In genomic region chr19:52370341-52370710, GRCh38 we compare ENCODE assay signal across 9 cellular contexts. TPM values are rescaled to one million over a fixed set of nuclear protein-coding genes. Genes with fewer than 3 reads are reported as not detected.
A peak's percentile ranks its signal among the peaks of the same experiment; 100 is the strongest.
DNase-seq lines count a peak whose midpoint lies in the region; ATAC-seq and TF ChIP-seq lines count a peak whose summit lies in the region.
"Had no signal": no experiment of that assay in that cellular context is flagged by ENCODE, and none has a peak within 500 bp of the region (broad histone marks: within the 10 kb centered on the region; RNA-seq: fewer than 3 reads in every experiment).

No MANE protein-coding gene starts in this region.

- TF ChIP-seq POLR2A in esophagus squamous epithelium (IDR thresholded peaks at IDR 0.05): no peak

- H3K4me3 ChIP-seq in CD4-positive, alpha-beta memory T cell (ENCODE audit: low read length in 2 of 2): peak overlapping the region; percentile 94 to 96
- H3K4me3 ChIP-seq in esophagus squamous epithelium (peak overlapping the region; percentile 43 to 74 (median 66)), trophoblast cell (ENCODE audit: low read depth, low read length) (peak overlapping the region; percentile 79)

- H3K9me3 Mint-ChIP-seq in CD4-positive, alpha-beta memory T cell: peaks cover 7 to 84% (median 67%) of the 10 kb centered on the region in 8 donors

- TF ChIP-seq CTCF in VCaP (conservative IDR thresholded peaks at IDR 0.05) (no peak), esophagus squamous epithelium (IDR thresholded peaks at IDR 0.05) (no peak)

- CTCF ChIA-PET in CD4-positive, alpha-beta memory T cell (lab: Charles Lee; ENCODE audit: partially characterized antibody): no interaction called here

- H2BK120ac ChIP-seq in trophoblast cell (ENCODE audit: insufficient read depth, low read length, poor library complexity): no peak overlapping the region

- peak overlapping the region; percentile 80 for H3K4me2 ChIP-seq in trophoblast cell (ENCODE audit: low read length)

- H4K8ac ChIP-seq in trophoblast cell (ENCODE audit: low read depth, low read length): peak overlapping the region; percentile 97

- POLR2A ChIA-PET in CD4-positive, alpha-beta memory T cell (lab: Charles Lee; ENCODE audit: partially characterized antibody): interaction anchor here (1.0 to 1.7 kb wide), 8 partner anchors 28 to 593 kb away, joined by 3 to 13 read pairs (median 5); partner anchors contain the start of genes PPP2R1A, ZNF528, ZNF610 and ZNF615

- peaks cover 7 to 14% (median 11%) of the 10 kb centered on the region in 4 donors for H3K4me1 Mint-ChIP-seq in CD4-positive, alpha-beta memory T cell

- H3K14ac ChIP-seq in trophoblast cell (ENCODE audit: low read length): peak overlapping the region; percentile 96

- H4K91ac ChIP-seq in trophoblast cell (ENCODE audit: low read depth, low read length): peak overlapping the region; percentile 94

- peak overlapping the region; percentile 89 for H2BK5ac ChIP-seq in trophoblast cell (ENCODE audit: low read depth, low read length, poor library complexity)

- H3K27ac ChIP-seq in CD4-positive, alpha-beta memory T cell (ENCODE audit: low read depth, low read length): peak overlapping the region; percentile 89
- H3K27ac ChIP-seq in VCaP (peak overlapping the region; percentile 98), esophagus squamous epithelium (peak overlapping the region; percentile 83 to 95 (median 90)), trophoblast cell (ENCODE audit: low read depth, low read length) (no peak overlapping the region)

- H3K79me2 ChIP-seq in trophoblast cell (ENCODE audit: control insufficient read depth, insufficient read depth, low read length, poor library complexity): peaks cover 3% of the 10 kb centered on the region

- peaks cover 59 to 63% of the 10 kb centered on the region in 2 donors for H3K36me3 Mint-ChIP-seq in CD4-positive, alpha-beta memory T cell

- H3K27me3 ChIP-seq in CD4-positive, alpha-beta memory T cell (ENCODE audit: insufficient read depth, low read length): no peaks in the 10 kb centered on the region
- H3K27me3 ChIP-seq in esophagus squamous epithelium: no peaks in the 10 kb centered on the region
- no peaks in the 10 kb centered on the region for H3K27me3 ChIP-seq in trophoblast cell (ENCODE audit: insufficient read depth, low read length)

- H4K12ac ChIP-seq in trophoblast cell (ENCODE audit: low read depth, low read length): no peak overlapping the region

- H3K4me3 Mint-ChIP-seq in CD4-positive, alpha-beta memory T cell: peak overlapping the region; percentile 92 to 96 (median 95)

- H3K4ac ChIP-seq in trophoblast cell (ENCODE audit: low read depth, low read length): peak overlapping the region; percentile 90

- H3K9me3 ChIP-seq in CD4-positive, alpha-beta memory T cell (ENCODE audit: control insufficient read depth in 1 of 2, low read length in 2 of 2): peaks cover 6 to 24% of the 10 kb centered on the region in 2 donors
- H3K9me3 ChIP-seq in esophagus squamous epithelium (peaks cover 0 to 77% (median 28%) of the 10 kb centered on the region in 3 donors), trophoblast cell (ENCODE audit: insufficient read depth, low read depth, low read length) (peaks cover 8% of the 10 kb centered on the region)

- H3K23ac ChIP-seq in trophoblast cell (ENCODE audit: low read length): no peak overlapping the region

- ATAC-seq in GM19035 (IDR thresholded peaks at IDR 0.05; ENCODE audit: unreplicated experiment) (no peak), HG02840 (IDR thresholded peaks at IDR 0.05; ENCODE audit: low FRiP score, unreplicated experiment) (no peak)

- peak overlapping the region; percentile 10 for H3K18ac ChIP-seq in trophoblast cell (ENCODE audit: low read length)

- intact Hi-C loops in CD4-positive, alpha-beta memory T cell (cut with micrococcal nuclease): no loop called here
- intact Hi-C loops in esophagus squamous epithelium (cut with DNase I): no loop called here

- H3K27ac Mint-ChIP-seq in CD4-positive, alpha-beta memory T cell: peak overlapping the region; percentile 97 to 99 (median 98)

- H3K27me3 Mint-ChIP-seq in CD4-positive, alpha-beta memory T cell: no peaks in the 10 kb centered on the region

- H3K9ac ChIP-seq in trophoblast cell (ENCODE audit: low read length): peak overlapping the region; percentile 87

- peaks cover 4% of the 10 kb centered on the region for H3K79me1 ChIP-seq in trophoblast cell (ENCODE audit: low read length)

- H2AFZ ChIP-seq in trophoblast cell (ENCODE audit: insufficient read depth, low read length, poor library complexity): peak overlapping the region; percentile 100

- no peak overlapping the region for H2AK5ac ChIP-seq in trophoblast cell (ENCODE audit: low read length)

- no peak overlapping the region for H2BK12ac ChIP-seq in trophoblast cell (ENCODE audit: low read length)

- H3K4me1 ChIP-seq in CD4-positive, alpha-beta memory T cell (ENCODE audit: insufficient read depth, low read length): peaks cover 10% of the 10 kb centered on the region
- H3K4me1 ChIP-seq in esophagus squamous epithelium (peaks cover 0 to 15% (median 3%) of the 10 kb centered on the region in 3 donors), trophoblast cell (ENCODE audit: control insufficient read depth in 1 of 2, insufficient read depth in 2 of 2, low read length in 2 of 2) (peaks cover 0 to 2% of the 10 kb centered on the region in 2 experiments)

- 36 to 45% methylated on average over 7 of the region's 7 CpGs for WGBS in esophagus squamous epithelium, 2 donors
- no CpG with 5 or more reads among the region's 7 CpGs for WGBS in trophoblast cell (ENCODE audit: extremely low coverage, insufficient coverage, insufficient read length)

- no peak for DNase-seq in CD4-positive, alpha-beta memory T cell
- DNase-seq in esophagus squamous epithelium (lab: John Stamatoyannopoulos, UW): no peak
- DNase-seq in trophoblast cell: no peak
- DNase-seq in stimulated activated CD4-positive, alpha-beta T cell treated with anti-CD3 and anti-CD28 coated beads, Interleukin-1b, Interleukin-23, amount 100 ng/mL, for 48 hours: no peak
- no peak for DNase-seq in activated gamma-delta T cell (lab: John Stamatoyannopoulos, UW)

- H3K36me3 ChIP-seq in CD4-positive, alpha-beta memory T cell (ENCODE audit: insufficient read depth, low read length): no peaks in the 10 kb centered on the region
- peaks cover 0 to 53% (median 10%) of the 10 kb centered on the region in 3 donors for H3K36me3 ChIP-seq in esophagus squamous epithelium
- peaks cover 15 to 20% of the 10 kb centered on the region in 2 experiments for H3K36me3 ChIP-seq in trophoblast cell (ENCODE audit: control insufficient read depth in 1 of 2, insufficient read depth in 2 of 2, low read length in 2 of 2)

RNA-seq across cellular contexts. Expression of gene ZNF880, which starts 0.6 kb away (rescaled TPM):
- total RNA-seq in CD4-positive, alpha-beta memory T cell: 10 to 100 TPM; 31.2 to 33.5 TPM
- polyA plus RNA-seq in CD4-positive, alpha-beta memory T cell: 10 to 100 TPM; 29.2 to 29.9 TPM
- total RNA-seq in esophagus squamous epithelium: 10 to 100 TPM in 2 of 4 donors, 1 to 10 TPM in 2; 3.0 to 20.4 (median 8.0) TPM
- 16.9 and 17.0 TPM in 2 replicates for polyA plus RNA-seq in trophoblast cell (2013)
- total RNA-seq: HT1080 had no signal

RNA-seq across cellular contexts. Expression of gene ZNF528, which starts 27.3 kb away (rescaled TPM):
- 10 to 100 TPM; 44.6 to 49.9 TPM for total RNA-seq in CD4-positive, alpha-beta memory T cell
- 1 to 10 TPM; 7.2 to 8.6 TPM for polyA plus RNA-seq in CD4-positive, alpha-beta memory T cell
- 10 to 100 TPM in 1 of 4 donors, 1 to 10 TPM in 3; 1.9 to 17.5 (median 6.3) TPM for total RNA-seq in esophagus squamous epithelium
- 6.1 and 6.5 TPM in 2 replicates for polyA plus RNA-seq in trophoblast cell (2013)

RNA-seq across cellular contexts. Expression of gene ZNF610, which starts 34.3 kb away (rescaled TPM):
- 1 to 10 TPM; 4.8 to 6.0 TPM for total RNA-seq in CD4-positive, alpha-beta memory T cell
- polyA plus RNA-seq in CD4-positive, alpha-beta memory T cell: 1 to 10 TPM; 1.1 to 1.2 TPM
- total RNA-seq in esophagus squamous epithelium: under 1 TPM in 3 of 4 donors, not detected in 1; 0.15 to 0.95 (median 0.15) TPM
- 4.7 and 5.2 TPM in 2 replicates for polyA plus RNA-seq in trophoblast cell (2013)
- total RNA-seq: HT1080 had no signal

RNA-seq across cellular contexts. Expression of gene ZNF534, which starts 58.6 kb away (rescaled TPM):
- total RNA-seq in CD4-positive, alpha-beta memory T cell: under 1 TPM in 1 of 2 experiments, not detected in 1; 0.15 TPM
- not detected for polyA plus RNA-seq in CD4-positive, alpha-beta memory T cell
- total RNA-seq in esophagus squamous epithelium: under 1 TPM in 1 of 4 donors, not detected in 3; 0.19 TPM
- polyA plus RNA-seq in trophoblast cell (2013): 0.05 and 0.06 TPM in 2 replicates
